11 cellular contexts compared by ENCODE assay signal in the genomic region with DNA sequence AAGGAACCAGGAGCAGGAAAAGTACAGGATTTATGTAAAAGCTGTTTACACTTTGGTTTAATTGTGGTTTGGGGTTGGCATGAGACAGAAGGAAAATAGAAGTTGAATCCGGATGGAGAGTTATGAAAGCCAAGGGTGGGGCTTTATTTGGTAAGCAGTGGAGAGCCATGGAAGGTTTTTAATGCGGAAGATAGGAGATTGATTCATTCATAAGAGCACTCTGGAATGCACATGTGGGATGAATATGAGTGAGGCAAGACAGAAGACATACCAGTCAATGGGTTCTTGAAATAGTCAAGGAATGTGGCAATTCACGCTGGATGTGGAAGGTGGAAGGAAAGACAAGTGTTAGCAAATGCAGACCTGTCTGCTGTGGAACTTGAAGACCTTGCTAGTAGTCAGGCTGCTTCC. TPM values are rescaled to one million over a fixed set of nuclear protein-coding genes. Genes with fewer than 3 reads are reported as not detected.
DNase-seq lines count a peak whose midpoint lies in the region; TF ChIP-seq lines count a peak whose summit lies in the region.
"Had no signal": no experiment of that assay in that cellular context is flagged by ENCODE, and none has a peak within 500 bp of the region (broad histone marks: within the 10 kb centered on the region; RNA-seq: fewer than 3 reads in every experiment).

No MANE protein-coding gene starts in this region.

- H3K4me1 ChIP-seq in colonic mucosa = no peaks in the 10 kb centered on the region

- DNase-seq in EH (ENCODE audit: low read depth) (peak; percentile 80), NCI-H460 (ENCODE audit: extremely low read depth, low read depth) (peak; percentile 52), colonic mucosa (peak; percentile 32), myocyte (ENCODE audit: low read depth) (peak; percentile 67), kidney glomerular epithelial cell (lab: John Stamatoyannopoulos, UW) (no peak), posterior cingulate gyrus (no peak), NCI-H1092 (lab: John Stamatoyannopoulos, UW) (no peak)
- DNase-seq in effector CD4-positive, alpha-beta T cell = no peak
- DNase-seq: activated T-cell treated with anti-CD3 and anti-CD28 coated beads, Interleukin-2, amount 50 U/mL, for 48 hours; stimulated activated naive CD4-positive, alpha-beta T cell had no signal

- H3K9ac ChIP-seq in colonic mucosa (ENCODE audit: low read depth in 2 of 2, low read length in 2 of 2) = no peak overlapping the region

- no peak overlapping the region for H3K4me3 ChIP-seq in colonic mucosa

- H3K36me3 ChIP-seq in colonic mucosa = no peaks in the 10 kb centered on the region

- no peaks in the 10 kb centered on the region for H3K9me3 ChIP-seq in colonic mucosa

- H3K27me3 ChIP-seq in colonic mucosa = peaks cover 2% of the 10 kb centered on the region

- intact Hi-C loops in colonic mucosa (cut with DNase I) = no loop called here
- intact Hi-C loops in posterior cingulate gyrus (cut with DNase I) = no loop called here

- no peak for TF ChIP-seq CTCF in colonic mucosa (IDR thresholded peaks at IDR 0.05)

- H3K27ac ChIP-seq in colonic mucosa = no peak overlapping the region

RNA-seq across cellular contexts. Expression of a gene that starts 9.3 kb away (rescaled TPM):
- total RNA-seq in NCI-H460 (2014; rRNA removed; shearing (Covaris generic)) = 0.54 and 0.61 TPM in 2 replicates
- polyA plus RNA-seq in NCI-H460 (2014; cell fraction: nucleus; rRNA removed) = 0.97 and 4.2 TPM in 2 replicates
- under 1 TPM in 1 of 2 donors, not detected in 1; 0.15 TPM for total RNA-seq in colonic mucosa
- not detected in 2 replicates for total RNA-seq in myocyte
- polyA plus RNA-seq in myocyte (2012) = not detected
- total RNA-seq: skeletal muscle tissue had no signal

RNA-seq across cellular contexts. Expression of a gene that starts 13.5 kb away (rescaled TPM):
- total RNA-seq in NCI-H460 (2014; rRNA removed; shearing (Covaris generic)) = 8.7 and 13.3 TPM in 2 replicates
- polyA plus RNA-seq in NCI-H460 (2014; cell fraction: nucleus; rRNA removed) = 42.5 and 42.8 TPM in 2 replicates
- total RNA-seq in colonic mucosa (10 to 100 TPM; 27.5 to 30.2 TPM), myocyte (29.7 and 39.5 TPM in 2 replicates)
- polyA plus RNA-seq in myocyte (2012) = 26.6 TPM

RNA-seq across cellular contexts. Expression of a gene that starts 13.7 kb away (rescaled TPM):
- total RNA-seq in NCI-H460 (2014; rRNA removed; shearing (Covaris generic)) = 23.9 and 29.1 TPM in 2 replicates
- polyA plus RNA-seq in NCI-H460 (2014; cell fraction: nucleus; rRNA removed) = 29.2 and 32.7 TPM in 2 replicates
- total RNA-seq in colonic mucosa = 10 to 100 TPM; 36.5 to 38.2 TPM
- 39.8 and 41.1 TPM in 2 replicates for total RNA-seq in myocyte
- polyA plus RNA-seq in myocyte (2012) = 34.6 TPM

RNA-seq across cellular contexts. Expression of a gene that starts 42.4 kb away (rescaled TPM):
- total RNA-seq in NCI-H460 (2014; rRNA removed; shearing (Covaris generic)) = 17.7 and 19.2 TPM in 2 replicates
- 20.9 and 21.2 TPM in 2 replicates for polyA plus RNA-seq in NCI-H460 (2014; cell fraction: nucleus; rRNA removed)
- total RNA-seq in colonic mucosa (10 to 100 TPM; 41.4 to 47.4 TPM), myocyte (40.5 and 42.5 TPM in 2 replicates)
- 52.8 TPM for polyA plus RNA-seq in myocyte (2012)

RNA-seq across cellular contexts. Expression of a gene that starts 43.1 kb away (rescaled TPM):
- 23.3 and 27.0 TPM in 2 replicates for total RNA-seq in NCI-H460 (2014; rRNA removed; shearing (Covaris generic))
- 41.4 and 56.7 TPM in 2 replicates for polyA plus RNA-seq in NCI-H460 (2014; cell fraction: nucleus; rRNA removed)
- 10 to 100 TPM; 12.9 to 45.0 TPM for total RNA-seq in colonic mucosa
- 13.9 and 14.0 TPM in 2 replicates for total RNA-seq in myocyte
- 13.1 TPM for polyA plus RNA-seq in myocyte (2012)

Comparison
In these comparisons a context has a peak if more than half of its experiments do, and no peak if none do; other contexts are left out.
1. DNase-seq: peak in EH (single experiment), NCI-H460 (single experiment), colonic mucosa (single experiment) and myocyte (single experiment); none in kidney glomerular epithelial cell (single experiment), posterior cingulate gyrus (0 of 10), NCI-H1092 (single experiment) and effector CD4-positive, alpha-beta T cell (single experiment).